Comparison of ENCODE assay signal across 24 cellular contexts in genomic region chr4:181960384-181960783, GRCh38.
"Had no signal": no experiment of that assay in that cellular context is flagged by ENCODE, and none has a peak within 500 bp of the region (broad histone marks: within the 10 kb centered on the region; RNA-seq: fewer than 3 reads in every experiment).

No MANE protein-coding gene starts in this region.

- H3K27ac ChIP-seq: coronary artery, gastrocnemius medialis, lower lobe of right lung, neutrophil, prostate gland, right atrium auricular region, stomach, vagina had no signal

- H3K4me3 ChIP-seq: coronary artery, gastrocnemius medialis, lower lobe of right lung, prostate gland, right atrium auricular region, stomach, thyroid gland, vagina had no signal

- H3K27me3 Mint-ChIP-seq: effector memory CD8-positive, alpha-beta T cell; memory B cell had no signal

- H3K36me3 Mint-ChIP-seq: memory B cell; natural killer cell; stimulated activated effector memory CD8-positive, alpha-beta T cell treated with anti-CD3 and anti-CD28 coated beads, Interleukin-12 subunit alpha, Interleukin-12 subunit beta, amount 100 ng/mL, for 72 hours had no signal

- FAIRE-seq: endometrium, keratinocyte had no signal

- H3K27me3 ChIP-seq: gastrocnemius medialis, neutrophil, right atrium auricular region, stomach, thyroid gland, vagina had no signal

- H3K9me3 Mint-ChIP-seq: memory B cell; stimulated activated effector memory CD8-positive, alpha-beta T cell treated with anti-CD3 and anti-CD28 coated beads, Interleukin-12 subunit alpha, Interleukin-12 subunit beta, amount 100 ng/mL, for 72 hours had no signal

- H3K4me3 Mint-ChIP-seq: effector memory CD8-positive, alpha-beta T cell; memory B cell; natural killer cell; neural crest cell; stimulated activated effector memory CD8-positive, alpha-beta T cell treated with anti-CD3 and anti-CD28 coated beads, Interleukin-12 subunit alpha, Interleukin-12 subunit beta, amount 100 ng/mL, for 72 hours had no signal

- H3K27ac Mint-ChIP-seq: effector memory CD8-positive, alpha-beta T cell; memory B cell; natural killer cell; stimulated activated effector memory CD8-positive, alpha-beta T cell treated with anti-CD3 and anti-CD28 coated beads, Interleukin-12 subunit alpha, Interleukin-12 subunit beta, amount 100 ng/mL, for 72 hours had no signal

- DNase-seq: dermis blood vessel endothelial cell; effector memory CD8-positive, alpha-beta T cell; gastrocnemius medialis; head of caudate nucleus; left ventricle myocardium superior; lower lobe of right lung; natural killer cell; stimulated activated CD4-positive, alpha-beta T cell treated with anti-CD3 and anti-CD28 coated beads, Interleukin-2, amount 100 ng/mL, for 24 hours; stimulated activated CD4-positive, alpha-beta T cell treated with anti-CD3 and anti-CD28 coated beads, Interleukin-4, amount 100 ng/mL, for 24 hours; stimulated activated naive CD4-positive, alpha-beta T cell treated with Interleukin-2 at 50 U/mL for 16 hours; stomach; thyroid gland; trophoblast cell had no signal

- ATAC-seq: effector memory CD8-positive, alpha-beta T cell; gastrocnemius medialis; left ventricle myocardium superior; lower lobe of right lung; natural killer cell; sciatic nerve; stimulated activated effector memory CD8-positive, alpha-beta T cell treated with anti-CD3 and anti-CD28 coated beads, Interleukin-12 subunit alpha, Interleukin-12 subunit beta, amount 100 ng/mL, for 72 hours had no signal

- H3K4me1 Mint-ChIP-seq: memory B cell; natural killer cell; stimulated activated effector memory CD8-positive, alpha-beta T cell treated with anti-CD3 and anti-CD28 coated beads, Interleukin-12 subunit alpha, Interleukin-12 subunit beta, amount 100 ng/mL, for 72 hours had no signal

- H3K4me1 ChIP-seq: gastrocnemius medialis, lower lobe of right lung, right atrium auricular region, vagina had no signal

- H3K9me3 ChIP-seq: gastrocnemius medialis, lower lobe of right lung, neutrophil, prostate gland, right atrium auricular region, stomach, thyroid gland, vagina had no signal

- H3K36me3 ChIP-seq: gastrocnemius medialis, lower lobe of right lung, neutrophil, prostate gland, right atrium auricular region, stomach, thyroid gland, vagina had no signal
